26 cellular contexts compared by ENCODE assay signal in genomic region chr17:10268005-10268404, GRCh38.
"Had no signal": no experiment of that assay in that cellular context is flagged by ENCODE, and none has a peak within 500 bp of the region (broad histone marks: within the 10 kb centered on the region; RNA-seq: fewer than 3 reads in every experiment).

No MANE protein-coding gene starts in this region.

- H3K9ac ChIP-seq: SK-N-SH had no signal

- H3K4me1 ChIP-seq: Peyer's patch had no signal

- H3K27me3 ChIP-seq: Peyer's patch, SJSA1 had no signal

- ATAC-seq: activated CD8-positive, alpha-beta T cell treated with anti-CD3 and anti-CD28 coated beads for 36 hours; activated T-cell treated with anti-CD3 and anti-CD28 coated beads, Interleukin-2, amount 50 U/mL, for 72 hours; activated T-helper 17 cell treated with anti-CD3 and anti-CD28 coated beads, Interleukin-2, amount 50 U/mL, for 72 hours; PC-3 had no signal

- DNase-seq: activated CD4-positive, alpha-beta T cell treated with anti-CD3 and anti-CD28 coated beads, Interleukin-2, amount 10 ng/mL, durations not matched to agents 24 days and 14 days; activated CD4-positive, alpha-beta T cell treated with anti-CD3 and anti-CD28 coated beads, Interleukin-2, amount 50 U/mL, for 4 hours; activated CD8-positive, alpha-beta T cell treated with anti-CD3 and anti-CD28 coated beads for 36 hours; activated effector memory CD4-positive, alpha-beta T cell treated with anti-CD3 and anti-CD28 coated beads, Interleukin-2, amount 50 U/mL, for 16 hours; activated naive CD4-positive, alpha-beta T cell; activated naive CD4-positive, alpha-beta T cell treated with anti-CD3 and anti-CD28 coated beads, Interleukin-2, amount 50 U/mL, for 16 hours; activated naive CD8-positive, alpha-beta T cell treated with anti-CD3 and anti-CD28 coated beads for 36 hours; activated T-cell treated with anti-CD3 and anti-CD28 coated beads, Interleukin-2, amount 50 U/mL, for 1 hour; activated T-cell treated with anti-CD3 and anti-CD28 coated beads, Interleukin-2, amount 50 U/mL, for 72 hours; amygdala; central memory CD4-positive, alpha-beta T cell; NCI-H1092 treated with DMSO at 0.1 percent for 48 hours; NCI-H1417; NCI-H146; NCI-H1930; NCI-H345; NCI-H524 treated with DMSO at 0.1 percent for 48 hours; PC-3; Peyer's patch; RPMI8226; SHP77 treated with DMSO at 0.1 percent for 48 hours; SK-N-SH had no signal

- H3K4me3 ChIP-seq: Peyer's patch, SJSA1 had no signal

- FAIRE-seq: astrocyte, TTC549 had no signal

- H3K36me3 ChIP-seq: Peyer's patch, SJSA1 had no signal

- H3K27ac ChIP-seq: Peyer's patch, SJSA1 had no signal

- H3K9me3 ChIP-seq: Peyer's patch, SJSA1, SK-N-SH had no signal
